Comparison of ENCODE assay signal across 8 cellular contexts in genomic region chr14:104078031-104078455, GRCh38. TPM values are rescaled to one million over a fixed set of nuclear protein-coding genes. Genes with fewer than 3 reads are reported as not detected.
A peak's percentile ranks its signal among the peaks of the same experiment; 100 is the strongest.
DNase-seq lines count a peak whose midpoint lies in the region; ATAC-seq and TF ChIP-seq lines count a peak whose summit lies in the region.

No MANE protein-coding gene starts in this region.

- H3K9me3 ChIP-seq in adipocyte (ENCODE audit: control insufficient read depth, low read length) = peaks cover 7% of the 10 kb centered on the region

- H3K9me3 Mint-ChIP-seq in T-cell = peaks cover 5 to 9% (median 8%) of the 10 kb centered on the region in 3 donors

- H3K36me3 Mint-ChIP-seq in T-cell = peaks cover 3% of the 10 kb centered on the region

- H3K27ac Mint-ChIP-seq in T-cell = peak overlapping the region; percentile 50 to 53

- H3K27me3 Mint-ChIP-seq in T-cell = peaks cover 7 to 8% of the 10 kb centered on the region in 2 donors

- H3K36me3 ChIP-seq in adipocyte (ENCODE audit: control insufficient read depth, insufficient read depth, low read length, severe bottlenecking) = no peaks in the 10 kb centered on the region

- TF ChIP-seq CTCF in GM12801 (IDR thresholded peaks at IDR 0.05; ENCODE audit: extremely low read depth, insufficient read length) = peak; percentile 99

- no peak overlapping the region for H3K9ac ChIP-seq in adipocyte (ENCODE audit: low read length)

- peaks cover 12 to 24% (median 12%) of the 10 kb centered on the region in 3 donors for H3K4me1 Mint-ChIP-seq in T-cell

- H3K4me3 ChIP-seq in adipocyte (ENCODE audit: low read length) = no peak overlapping the region

- POLR2A ChIA-PET in T-cell (lab: Charles Lee) = interaction anchor here in 1 of 2 donors (0.7 kb wide), 1 partner anchor 983 kb away, joined by 7 read pairs; no protein-coding TSS in a partner anchor

- intact Hi-C loops in left cardiac atrium (cut with DNase I) = loop anchor here (1.0 to 10.0 kb wide), 3 partner anchors 53 to 487 kb away; no protein-coding TSS in a partner anchor

- DNase-seq in NCI-H1694 (lab: John Stamatoyannopoulos, UW) (peak; percentile 99), T-cell (peak; percentile 62 to 85 (median 80)), adipocyte (ENCODE audit: low read depth) (peak; percentile 93), left cardiac atrium (peak; percentile 88), retina (peak; percentile 91)

- peaks cover 21% of the 10 kb centered on the region for H3K27me3 ChIP-seq in adipocyte (replicated peaks; ENCODE audit: control insufficient read depth, insufficient read depth, low read length)

- ATAC-seq in HG02763 (IDR thresholded peaks at IDR 0.05; ENCODE audit: unreplicated experiment) (peak; percentile 76), T-cell (replicated peaks in 1 of 4) (peak; percentile 97 to 98 (median 97)), left cardiac atrium (peak; percentile 89 to 91), HG03442 (IDR thresholded peaks at IDR 0.05; ENCODE audit: unreplicated experiment) (no peak)

- no peaks in the 10 kb centered on the region for H3K4me1 ChIP-seq in adipocyte (ENCODE audit: control insufficient read depth, insufficient read depth, low read length)

- CTCF ChIA-PET in T-cell (lab: Charles Lee) = interaction anchor here (0.6 to 2.3 kb wide), 13 partner anchors 9 to 1982 kb away, joined by 3 to 19 read pairs (median 3); no protein-coding TSS in a partner anchor

- H3K4me3 Mint-ChIP-seq in T-cell = peak overlapping the region; percentile 2 to 25 (median 14)

RNA-seq across cellular contexts. Expression of gene ASPG, which starts 7.5 kb away (rescaled TPM):
- total RNA-seq in T-cell (under 1 TPM in 3 of 5 donors, not detected in 2; 0.26 to 0.57 (median 0.38) TPM), left cardiac atrium (100 to 1,000 TPM in 1 of 2 donors, 10 to 100 TPM in 1; 92.0 to 168 TPM)

Comparison
In these comparisons a context has a peak if more than half of its experiments do, and no peak if none do; other contexts are left out.
1. RNA of gene ASPG, which starts 7.5 kb away (total RNA-seq): 92.0 to 168 TPM in left cardiac atrium; 0.26 to 0.57 TPM in T-cell; every median in the first group is over 10 times any median in the second.
2. Peak in every context shown above with its lines, with median percentiles within 50 percentile points of each other: DNase-seq.